ENCODE assay signal across 14 cellular contexts in genomic region chrX:155188786-155189185, GRCh38. TPM values are rescaled to one million over a fixed set of nuclear protein-coding genes. Genes with fewer than 3 reads are reported as not detected.
DNase-seq lines count a peak whose midpoint lies in the region; ATAC-seq lines count a peak whose summit lies in the region.
"Had no signal": no experiment of that assay in that cellular context is flagged by ENCODE, and none has a peak within 500 bp of the region (broad histone marks: within the 10 kb centered on the region; RNA-seq: fewer than 3 reads in every experiment).

No MANE protein-coding gene starts in this region.

- H3K4me1 Mint-ChIP-seq in activated CD8-positive, alpha-beta memory T cell treated with anti-CD3 and anti-CD28 coated beads, Interleukin-2, amount 10 ng/mL, durations not matched to agents 7 days and 5 days: peaks cover 13% of the 10 kb centered on the region
- H3K4me1 Mint-ChIP-seq in T-cell: peaks cover 38 to 48% (median 48%) of the 10 kb centered on the region in 3 donors
- H3K4me1 Mint-ChIP-seq in memory B cell: no peaks in the 10 kb centered on the region
- H3K4me1 Mint-ChIP-seq: activated B cell treated with CpG ODN at 0.5 μM for 24 hours, nephron progenitor cell had no signal

- no peaks in the 10 kb centered on the region for H3K27me3 Mint-ChIP-seq in activated CD8-positive, alpha-beta memory T cell treated with anti-CD3 and anti-CD28 coated beads, Interleukin-2, amount 10 ng/mL, durations not matched to agents 7 days and 5 days
- H3K27me3 Mint-ChIP-seq in T-cell: peaks cover 0 to 4% of the 10 kb centered on the region in 2 donors
- H3K27me3 Mint-ChIP-seq in memory B cell: peaks cover 12% of the 10 kb centered on the region

- H3K4me3 Mint-ChIP-seq in activated CD8-positive, alpha-beta memory T cell treated with anti-CD3 and anti-CD28 coated beads, Interleukin-2, amount 10 ng/mL, durations not matched to agents 7 days and 5 days: no peak overlapping the region
- peak overlapping the region; percentile 50 to 60 (median 58) for H3K4me3 Mint-ChIP-seq in T-cell
- no peak overlapping the region for H3K4me3 Mint-ChIP-seq in memory B cell
- H3K4me3 Mint-ChIP-seq: activated B cell treated with CpG ODN at 0.5 μM for 24 hours, nephron progenitor cell had no signal

- ATAC-seq in activated CD8-positive, alpha-beta memory T cell treated with anti-CD3 and anti-CD28 coated beads, Interleukin-2, amount 10 ng/mL, durations not matched to agents 7 days and 5 days: peak; percentile 60
- peak; percentile 100 for ATAC-seq in T-cell (replicated peaks in 1 of 4)
- peak; percentile 38 for ATAC-seq in memory B cell (ENCODE audit: low read depth)
- no peak for ATAC-seq in HG03039 (IDR thresholded peaks at IDR 0.05; ENCODE audit: unreplicated experiment)
- ATAC-seq: PC-3 had no signal

- no peak overlapping the region for H3K4me3 ChIP-seq in Jurkat, Clone E6-1 (ENCODE audit: low read length)

- no peak overlapping the region for H3K27ac Mint-ChIP-seq in activated CD8-positive, alpha-beta memory T cell treated with anti-CD3 and anti-CD28 coated beads, Interleukin-2, amount 10 ng/mL, durations not matched to agents 7 days and 5 days
- H3K27ac Mint-ChIP-seq in T-cell (peak overlapping the region; percentile 77 to 85), memory B cell (no peak overlapping the region)
- H3K27ac Mint-ChIP-seq: activated B cell treated with CpG ODN at 0.5 μM for 24 hours, nephron progenitor cell had no signal

- H3K9me3 Mint-ChIP-seq in activated CD8-positive, alpha-beta memory T cell treated with anti-CD3 and anti-CD28 coated beads, Interleukin-2, amount 10 ng/mL, durations not matched to agents 7 days and 5 days (ENCODE audit: low read depth): peaks cover 8% of the 10 kb centered on the region
- H3K9me3 Mint-ChIP-seq in T-cell: peaks cover 8 to 14% (median 12%) of the 10 kb centered on the region in 3 donors
- peaks cover 6% of the 10 kb centered on the region for H3K9me3 Mint-ChIP-seq in memory B cell

- peaks cover 10% of the 10 kb centered on the region for H3K36me3 Mint-ChIP-seq in activated CD8-positive, alpha-beta memory T cell treated with anti-CD3 and anti-CD28 coated beads, Interleukin-2, amount 10 ng/mL, durations not matched to agents 7 days and 5 days
- H3K36me3 Mint-ChIP-seq in T-cell: peaks cover 7% of the 10 kb centered on the region
- peaks cover 9% of the 10 kb centered on the region for H3K36me3 Mint-ChIP-seq in memory B cell

- DNase-seq in activated CD8-positive, alpha-beta memory T cell treated with anti-CD3 and anti-CD28 coated beads, Interleukin-2, amount 10 ng/mL, durations not matched to agents 7 days and 5 days: no peak
- DNase-seq in activated CD8-positive, alpha-beta memory T cell treated with anti-CD3 and anti-CD28 coated beads, Interleukin-2, amount 50 U/mL, for 4 hours: no peak
- peak; percentile 71 for DNase-seq in Jurkat, Clone E6-1 (ENCODE audit: low read depth, low spot score)
- DNase-seq in T-cell (peak in 27 of 34 experiments; percentile 0 to 40 (median 10)), memory B cell (ENCODE audit: low spot score in 2 of 2) (no peak), H4 (ENCODE audit: low spot score) (no peak), NCI-H526 treated with DMSO at 0.1 percent for 48 hours (lab: John Stamatoyannopoulos, UW) (no peak)
- DNase-seq: activated B cell treated with CpG ODN at 0.5 μM for 24 hours, foreskin fibroblast, NCI-H1105, NCI-H226, nephron progenitor cell, PC-3 had no signal

- POLR2A ChIA-PET in T-cell (lab: Charles Lee): no interaction called here

- CTCF ChIA-PET in activated CD8-positive, alpha-beta memory T cell treated with anti-CD3 and anti-CD28 coated beads, Interleukin-2, amount 10 ng/mL, durations not matched to agents 7 days and 5 days (lab: Charles Lee): no interaction called here
- CTCF ChIA-PET in T-cell (lab: Charles Lee): interaction anchor here in 1 of 2 donors (1.4 kb wide), 1 partner anchor 28 kb away, joined by 5 read pairs; no protein-coding TSS in a partner anchor

RNA-seq across cellular contexts. Expression of gene VBP1, which starts 27.5 kb away (rescaled TPM):
- total RNA-seq in activated CD8-positive, alpha-beta memory T cell treated with anti-CD3 and anti-CD28 coated beads, Interleukin-2, amount 10 ng/mL, durations not matched to agents 7 days and 5 days: 10 to 100 TPM; 54.1 to 68.9 TPM
- 79.3 TPM for polyA plus RNA-seq in Jurkat, Clone E6-1 (2012; ENCODE audit: insufficient read depth, insufficient read length)
- total RNA-seq in T-cell: 10 to 100 TPM; 22.6 to 31.8 (median 26.0) TPM
- 126 and 140 TPM in 2 replicates for total RNA-seq in H4 (2014; rRNA removed; shearing (Covaris generic))

Comparison
In these comparisons a context has a peak if more than half of its experiments do, and no peak if none do; other contexts are left out.
1. DNase-seq: peak in Jurkat, Clone E6-1 (single experiment) and T-cell (27 of 34); none in activated CD8-positive, alpha-beta memory T cell treated with anti-CD3 and anti-CD28 coated beads, Interleukin-2, amount 10 ng/mL, durations not matched to agents 7 days and 5 days (single experiment), activated CD8-positive, alpha-beta memory T cell treated with anti-CD3 and anti-CD28 coated beads, Interleukin-2, amount 50 U/mL, for 4 hours (single experiment), memory B cell (0 of 2), H4 (single experiment) and NCI-H526 treated with DMSO at 0.1 percent for 48 hours (single experiment).
2. H3K27ac Mint-ChIP-seq: peak in T-cell (2 of 2); none in activated CD8-positive, alpha-beta memory T cell treated with anti-CD3 and anti-CD28 coated beads, Interleukin-2, amount 10 ng/mL, durations not matched to agents 7 days and 5 days (single experiment) and memory B cell (single experiment).
3. H3K4me3 Mint-ChIP-seq: peak in T-cell (3 of 3); none in activated CD8-positive, alpha-beta memory T cell treated with anti-CD3 and anti-CD28 coated beads, Interleukin-2, amount 10 ng/mL, durations not matched to agents 7 days and 5 days (single experiment) and memory B cell (single experiment).